8 cellular contexts compared by ENCODE assay signal in the genomic region with DNA sequence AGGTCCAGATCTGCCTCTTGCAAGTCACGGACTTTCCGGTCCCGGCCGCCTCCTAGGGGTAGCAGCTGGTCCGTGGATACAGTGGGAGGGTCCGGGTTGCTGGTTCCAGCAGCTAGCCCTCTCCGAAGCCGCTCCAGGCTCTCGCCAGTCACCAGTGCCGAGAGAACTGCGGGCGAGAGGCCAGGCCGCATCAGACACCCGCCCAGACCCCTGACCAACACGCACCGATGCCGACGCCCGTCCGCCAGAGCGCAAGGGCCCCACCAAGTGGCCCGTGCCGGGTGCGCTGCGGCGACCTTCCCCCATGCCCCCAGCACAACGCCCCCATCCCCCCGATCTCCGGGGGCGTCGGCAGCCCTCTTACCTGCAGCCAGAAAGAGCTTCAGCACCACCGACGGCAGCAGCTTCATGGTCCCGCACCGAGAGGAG. TPM values are rescaled to one million over a fixed set of nuclear protein-coding genes. Genes with fewer than 3 reads are reported as not detected.
DNase-seq lines count a peak whose midpoint lies in the region; ATAC-seq and TF ChIP-seq lines count a peak whose summit lies in the region.

No MANE protein-coding gene starts in this region.

- peak overlapping the region; percentile 75 for H3K4me2 ChIP-seq in parathyroid adenoma (ENCODE audit: low read length)

- peak overlapping the region; percentile 74 for H3K27ac ChIP-seq in parathyroid adenoma

- H3K27me3 ChIP-seq in parathyroid adenoma (ENCODE audit: control insufficient read depth, insufficient read depth, low read length): no peaks in the 10 kb centered on the region

- no peak overlapping the region for H3K9ac ChIP-seq in parathyroid adenoma

- H3K36me3 ChIP-seq in parathyroid adenoma (ENCODE audit: control insufficient read depth, insufficient read depth, low read length): no peaks in the 10 kb centered on the region

- peak; percentile 78 for DNase-seq in Daoy (ENCODE audit: low read depth)
- DNase-seq in amniotic stem cell (lab: John Stamatoyannopoulos, UW): peak; percentile 34
- DNase-seq in left ventricle myocardium superior: peak; percentile 87
- no peak for DNase-seq in RPMI8226
- no peak for DNase-seq in OCI-M1 (lab: John Stamatoyannopoulos, UW)

- intact Hi-C loops in left ventricle myocardium superior (cut with micrococcal nuclease): loop anchor here (2.0 kb wide), 1 partner anchor 101 kb away; no protein-coding TSS in a partner anchor

- peak overlapping the region; percentile 58 for H3K4me3 ChIP-seq in parathyroid adenoma (ENCODE audit: low read depth, low read length)

- H3K4me1 ChIP-seq in parathyroid adenoma: peaks cover 17% of the 10 kb centered on the region

- no peaks in the 10 kb centered on the region for H3K79me2 ChIP-seq in parathyroid adenoma

- no peaks in the 10 kb centered on the region for H3K9me3 ChIP-seq in parathyroid adenoma (ENCODE audit: control insufficient read depth, low read length)

- peak overlapping the region; percentile 91 for H2AFZ ChIP-seq in parathyroid adenoma

- ATAC-seq in GM21390 (IDR thresholded peaks at IDR 0.05; ENCODE audit: unreplicated experiment): peak; percentile 9
- peak; percentile 65 for ATAC-seq in left ventricle myocardium superior

- TF ChIP-seq CTCF in LNCAP (IDR thresholded peaks at IDR 0.05) (peak; percentile 22; the same call in 1 of the 2 replicates), parathyroid adenoma (IDR thresholded peaks at IDR 0.05) (peak; percentile 27)

RNA-seq across cellular contexts. Expression of a gene that starts 0.5 kb away (rescaled TPM):
- total RNA-seq in Daoy (2014; rRNA removed; shearing (Covaris generic)): 68.9 and 81.9 TPM in 2 replicates
- total RNA-seq in left ventricle myocardium superior: 21.9 TPM

RNA-seq across cellular contexts. Expression of a gene that starts 14.1 kb away (rescaled TPM):
- total RNA-seq in Daoy (2014; rRNA removed; shearing (Covaris generic)): not detected in 2 replicates
- not detected for total RNA-seq in left ventricle myocardium superior

RNA-seq across cellular contexts. Expression of a gene that starts 43.0 kb away (rescaled TPM):
- 144 and 162 TPM in 2 replicates for total RNA-seq in Daoy (2014; rRNA removed; shearing (Covaris generic))
- total RNA-seq in left ventricle myocardium superior: 68.1 TPM

RNA-seq across cellular contexts. Expression of a gene that starts 55.7 kb away (rescaled TPM):
- total RNA-seq in Daoy (2014; rRNA removed; shearing (Covaris generic)): 45.8 and 67.5 TPM in 2 replicates
- 66.1 TPM for total RNA-seq in left ventricle myocardium superior

Comparison
In these comparisons a context has a peak if more than half of its experiments do, and no peak if none do; other contexts are left out.
1. DNase-seq: peak in Daoy (single experiment), amniotic stem cell (single experiment) and left ventricle myocardium superior (single experiment); none in RPMI8226 (single experiment) and OCI-M1 (single experiment).